In the genomic region with DNA sequence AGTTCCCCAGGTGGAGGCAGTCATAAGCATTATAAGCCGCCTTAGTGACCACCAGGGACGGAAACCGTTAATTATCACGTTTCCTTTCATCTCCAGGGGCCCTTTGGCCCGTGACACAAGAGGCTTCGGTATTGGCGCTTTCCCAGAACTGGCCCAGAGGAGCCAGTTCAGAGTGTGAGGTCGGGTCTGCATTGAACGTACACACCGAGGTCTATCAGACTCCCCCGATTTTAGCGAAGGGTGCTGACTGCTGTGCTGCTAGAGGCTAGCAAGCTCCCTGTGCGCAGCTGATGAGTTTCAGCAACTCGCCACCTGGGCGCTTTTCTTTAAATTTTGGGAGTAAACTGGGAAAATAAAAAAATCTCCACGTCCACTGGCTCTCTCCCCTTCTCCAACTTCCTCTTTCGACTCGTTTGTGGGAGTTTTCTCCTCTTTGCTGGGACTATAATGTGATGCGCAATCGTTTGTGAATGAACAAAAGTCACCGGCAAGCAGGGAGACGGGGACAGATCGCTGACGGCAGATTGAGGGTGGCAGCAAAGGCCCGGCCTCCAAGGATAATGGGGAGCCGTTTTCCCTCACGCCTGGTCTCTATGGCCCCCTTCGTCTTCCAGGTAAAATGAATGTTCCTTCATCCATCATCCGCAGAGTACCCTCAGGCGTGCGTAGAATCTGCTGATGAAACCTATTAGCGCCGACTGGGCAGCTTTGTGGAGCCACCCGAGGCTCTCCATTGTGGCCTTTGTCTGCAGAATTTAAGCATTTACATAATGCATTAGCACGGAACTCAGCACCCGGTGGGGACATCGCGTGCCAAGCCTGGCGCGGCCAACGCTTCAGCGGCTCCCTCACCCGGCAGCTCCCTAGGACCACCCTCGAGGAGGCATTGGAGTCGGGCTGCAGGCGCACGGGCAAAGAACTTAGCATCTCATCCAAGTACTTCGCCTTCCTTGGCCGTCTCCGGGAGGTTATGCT, we compare ENCODE assay signal across 9 cellular contexts. TPM values are rescaled to one million over a fixed set of nuclear protein-coding genes. Genes with fewer than 3 reads are reported as not detected.
DNase-seq lines count a peak whose midpoint lies in the region; ATAC-seq and TF ChIP-seq lines count a peak whose summit lies in the region.
"Had no signal": no experiment of that assay in that cellular context is flagged by ENCODE, and none has a peak within 500 bp of the region (broad histone marks: within the 10 kb centered on the region; RNA-seq: fewer than 3 reads in every experiment).

No MANE protein-coding gene starts in this region.

- peaks cover 57% of the 10 kb centered on the region for H3K27me3 Mint-ChIP-seq in progenitor cell of endocrine pancreas

- no peak for TF ChIP-seq CTCF in progenitor cell of endocrine pancreas (IDR thresholded peaks at IDR 0.05; ENCODE audit: unreplicated experiment)

- H3K27ac Mint-ChIP-seq in progenitor cell of endocrine pancreas, result peak overlapping the region; percentile 34

- H3K4me1 Mint-ChIP-seq in progenitor cell of endocrine pancreas (ENCODE audit: low read depth), result peaks cover 27% of the 10 kb centered on the region

- ATAC-seq in GM19328 (IDR thresholded peaks at IDR 0.05; ENCODE audit: unreplicated experiment), result no peak

- no peaks in the 10 kb centered on the region for H3K36me3 Mint-ChIP-seq in progenitor cell of endocrine pancreas (ENCODE audit: insufficient read depth)

- intact Hi-C loops in head of caudate nucleus (cut with DNase I), result no loop called here

- peak; percentile 1 for DNase-seq in EL
- DNase-seq in OCI-M1 (lab: John Stamatoyannopoulos, UW), result peak; percentile 22
- DNase-seq in head of caudate nucleus, result peak in 29 of 42 donors; percentile 2 to 66 (median 43)
- DNase-seq in progenitor cell of endocrine pancreas (ENCODE audit: low spot score, unreplicated experiment), result peak; percentile 17
- no peak for DNase-seq in SIG-M5 (lab: John Stamatoyannopoulos, UW)
- DNase-seq in UCSD-AML1 (lab: John Stamatoyannopoulos, UW; ENCODE audit: unreplicated experiment), result no peak
- no peak for DNase-seq in DMS114 treated with DMSO at 0.1 percent for 48 hours (lab: John Stamatoyannopoulos, UW; ENCODE audit: unreplicated experiment)
- DNase-seq: NCI-H2171 treated with DMSO at 0.1 percent for 48 hours had no signal

- peak overlapping the region; percentile 61 for H3K4me3 Mint-ChIP-seq in progenitor cell of endocrine pancreas (ENCODE audit: low read depth)

- H3K9me3 Mint-ChIP-seq in progenitor cell of endocrine pancreas (ENCODE audit: low read depth), result no peaks in the 10 kb centered on the region

RNA-seq across cellular contexts. Expression of gene LRAT, which starts 1.6 kb away (rescaled TPM):
- total RNA-seq in progenitor cell of endocrine pancreas, result 22.6 and 23.3 TPM in 2 replicates

RNA-seq across cellular contexts. Expression of gene RBM46, which starts 38.9 kb away (rescaled TPM):
- total RNA-seq in progenitor cell of endocrine pancreas, result 0.62 and 0.98 TPM in 2 replicates

Comparison
In these comparisons a context has a peak if more than half of its experiments do, and no peak if none do; other contexts are left out.
1. DNase-seq: peak in EL (single experiment), OCI-M1 (single experiment), head of caudate nucleus (29 of 42) and progenitor cell of endocrine pancreas (single experiment); none in SIG-M5 (single experiment), UCSD-AML1 (single experiment) and DMS114 treated with DMSO at 0.1 percent for 48 hours (single experiment).